21 cellular contexts compared by ENCODE assay signal in genomic region chr3:10994311-10994710, GRCh38. TPM values are rescaled to one million over a fixed set of nuclear protein-coding genes. Genes with fewer than 3 reads are reported as not detected.
DNase-seq lines count a peak whose midpoint lies in the region; FAIRE-seq and TF ChIP-seq lines count a peak whose summit lies in the region.
"Had no signal": no experiment of that assay in that cellular context is flagged by ENCODE, and none has a peak within 500 bp of the region (broad histone marks: within the 10 kb centered on the region; RNA-seq: fewer than 3 reads in every experiment).

No MANE protein-coding gene starts in this region.

- no peak for FAIRE-seq in small intestine (lab: Jason Lieb, UNC)
- FAIRE-seq: D721Med, G401.6, GM12891, GM19239, HTR-8/SVneo had no signal

- intact Hi-C loops in esophagus squamous epithelium (cut with DNase I) (no loop called here), prostate gland (cut with DNase I) (no loop called here)

- H3K9me3 ChIP-seq in esophagus squamous epithelium, result no peaks in the 10 kb centered on the region
- H3K9me3 ChIP-seq in small intestine (ENCODE audit: control insufficient read depth, low read depth), result no peaks in the 10 kb centered on the region
- H3K9me3 ChIP-seq in prostate gland, result no peaks in the 10 kb centered on the region

- peak overlapping the region; percentile 93 for H3K27ac ChIP-seq in angular gyrus (ENCODE audit: low read depth, low read length)
- peak overlapping the region in 1 of 4 donors; percentile 65 for H3K27ac ChIP-seq in esophagus squamous epithelium
- H3K27ac ChIP-seq in small intestine (ENCODE audit: low read depth in 1 of 2, low read length in 1 of 2), result no peak overlapping the region
- no peak overlapping the region for H3K27ac ChIP-seq in prostate gland

- TF ChIP-seq CTCF in esophagus squamous epithelium (IDR thresholded peaks at IDR 0.05) (no peak), prostate gland (IDR thresholded peaks at IDR 0.05) (no peak)

- DNase-seq in esophagus squamous epithelium (lab: John Stamatoyannopoulos, UW) (no peak), middle frontal gyrus (ENCODE audit: extremely low spot score, low spot score) (peak; percentile 49), putamen (ENCODE audit: low spot score) (peak; percentile 80), GM19240 (ENCODE audit: insufficient read length, low spot score) (no peak), small intestine (no peak), prostate gland (ENCODE audit: low spot score) (no peak)
- DNase-seq in activated T-cell treated with anti-CD3 and anti-CD28 coated beads, Interleukin-2, amount 50 U/mL, for 48 hours, result no peak
- DNase-seq: AML-193; CD4-positive, alpha-beta memory T cell; DMS79 treated with DMSO at 0.1 percent for 48 hours; NCI-H1436 treated with DMSO at 0.1 percent for 48 hours; NCI-H2227 treated with DMSO at 0.1 percent for 48 hours; NCI-H526 treated with DMSO at 0.1 percent for 48 hours had no signal

- no peak for TF ChIP-seq POLR2A in esophagus squamous epithelium (IDR thresholded peaks at IDR 0.05)
- no peak for TF ChIP-seq POLR2A in prostate gland (IDR thresholded peaks at IDR 0.05)

- H3K4me3 ChIP-seq in esophagus squamous epithelium (peak overlapping the region in 3 of 4 donors; percentile 53 to 73 (median 60)), small intestine (ENCODE audit: low read depth in 1 of 2, low read length in 2 of 2) (no peak overlapping the region), prostate gland (no peak overlapping the region)

- H3K36me3 ChIP-seq in esophagus squamous epithelium (no peaks in the 10 kb centered on the region), small intestine (ENCODE audit: control insufficient read depth in 2 of 2, insufficient read depth in 2 of 2, low read length in 2 of 2) (no peaks in the 10 kb centered on the region), prostate gland (no peaks in the 10 kb centered on the region)

- WGBS in esophagus squamous epithelium, 2 donors, result 90% methylated on average over 2 of the region's 3 CpGs; no CpG with 5 or more reads in 1 of the 2 donors
- WGBS in small intestine, 3 donors, result 37 to 42% (median 41%) methylated on average over 3 of the region's 3 CpGs
- 27% methylated on average over 3 of the region's 3 CpGs for WGBS in prostate gland

- H3K27me3 ChIP-seq in esophagus squamous epithelium (peaks cover 0 to 88% (median 0%) of the 10 kb centered on the region in 4 donors), small intestine (ENCODE audit: control insufficient read depth in 2 of 2, insufficient read depth in 2 of 2, low read length in 2 of 2) (peaks cover 0 to 24% of the 10 kb centered on the region in 2 donors), prostate gland (replicated peaks; ENCODE audit: insufficient read depth) (peaks cover 6% of the 10 kb centered on the region)

- H3K4me1 ChIP-seq in esophagus squamous epithelium (peaks cover 11 to 74% (median 16%) of the 10 kb centered on the region in 3 donors), small intestine (ENCODE audit: control insufficient read depth in 2 of 2, insufficient read depth in 1 of 2, low read depth in 1 of 2, low read length in 1 of 2) (no peaks in the 10 kb centered on the region), prostate gland (replicated peaks) (no peaks in the 10 kb centered on the region)

RNA-seq across cellular contexts. Expression of gene SLC6A1, which starts 1.8 kb away (rescaled TPM):
- 10 to 100 TPM in 3 of 4 donors, 1 to 10 TPM in 1; 8.6 to 34.4 (median 22.3) TPM for total RNA-seq in esophagus squamous epithelium
- polyA plus RNA-seq in small intestine, result under 1 TPM in 1 of 3 donors, not detected in 2; 0.27 TPM
- total RNA-seq in prostate gland, result 1 to 10 TPM in 1 of 2 donors, under 1 TPM in 1; 0.18 to 6.2 TPM
- total RNA-seq: CD4-positive, alpha-beta memory T cell; OCI-LY7; RPMI7951 had no signal
- polyA plus RNA-seq: CD4-positive, alpha-beta memory T cell had no signal

Comparison
In these comparisons a context has a peak if more than half of its experiments do, and no peak if none do; other contexts are left out.
1. DNase-seq: peak in middle frontal gyrus (single experiment) and putamen (single experiment); none in esophagus squamous epithelium (single experiment), activated T-cell treated with anti-CD3 and anti-CD28 coated beads, Interleukin-2, amount 50 U/mL, for 48 hours (0 of 2), GM19240 (single experiment), small intestine (single experiment) and prostate gland (single experiment).
2. H3K4me3 ChIP-seq: peak in esophagus squamous epithelium (3 of 4); none in small intestine (0 of 2) and prostate gland (0 of 2).